Comparison of ENCODE assay signal across 1 cellular context in the genomic region with DNA sequence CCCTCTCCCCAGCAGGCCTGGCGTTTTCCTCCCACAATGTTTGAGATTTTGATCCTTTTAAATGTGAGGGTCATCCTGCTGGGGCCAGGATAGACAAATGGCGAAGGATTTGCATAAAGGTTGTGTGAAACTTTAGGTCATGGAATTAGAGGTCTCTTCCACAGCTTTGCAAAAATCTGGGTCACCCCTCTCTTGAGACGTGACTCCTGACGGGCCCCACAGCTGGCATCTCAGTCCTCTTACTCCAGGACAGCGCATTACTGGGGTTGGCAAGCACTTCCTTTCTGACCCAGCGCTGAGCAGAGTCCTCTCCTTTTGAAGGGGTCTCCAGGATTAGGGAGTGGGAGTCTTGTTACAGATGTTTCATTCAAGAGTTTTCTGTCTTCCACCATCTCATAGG.
TF ChIP-seq lines count a peak whose summit lies in the region.

No MANE protein-coding gene starts in this region.

TF ChIP-seq in WTC11, 78 proteins besides CTCF, POLR2A, EP300 and RAD21 (continued from another document):
- TF ChIP-seq, protein P1, sequence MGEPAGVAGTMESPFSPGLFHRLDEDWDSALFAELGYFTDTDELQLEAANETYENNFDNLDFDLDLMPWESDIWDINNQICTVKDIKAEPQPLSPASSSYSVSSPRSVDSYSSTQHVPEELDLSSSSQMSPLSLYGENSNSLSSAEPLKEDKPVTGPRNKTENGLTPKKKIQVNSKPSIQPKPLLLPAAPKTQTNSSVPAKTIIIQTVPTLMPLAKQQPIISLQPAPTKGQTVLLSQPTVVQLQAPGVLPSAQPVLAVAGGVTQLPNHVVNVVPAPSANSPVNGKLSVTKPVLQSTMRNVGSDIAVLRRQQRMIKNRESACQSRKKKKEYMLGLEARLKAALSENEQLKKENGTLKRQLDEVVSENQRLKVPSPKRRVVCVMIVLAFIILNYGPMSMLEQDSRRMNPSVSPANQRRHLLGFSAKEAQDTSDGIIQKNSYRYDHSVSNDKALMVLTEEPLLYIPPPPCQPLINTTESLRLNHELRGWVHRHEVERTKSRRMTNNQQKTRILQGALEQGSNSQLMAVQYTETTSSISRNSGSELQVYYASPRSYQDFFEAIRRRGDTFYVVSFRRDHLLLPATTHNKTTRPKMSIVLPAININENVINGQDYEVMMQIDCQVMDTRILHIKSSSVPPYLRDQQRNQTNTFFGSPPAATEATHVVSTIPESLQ (CRISPR knock-in tag; IDR thresholded peaks at IDR 0.05), result no peak
TF ChIP-seq in WTC11: peak in this region for 0.
